Comparison of ENCODE assay signal across 8 cellular contexts in the genomic region with DNA sequence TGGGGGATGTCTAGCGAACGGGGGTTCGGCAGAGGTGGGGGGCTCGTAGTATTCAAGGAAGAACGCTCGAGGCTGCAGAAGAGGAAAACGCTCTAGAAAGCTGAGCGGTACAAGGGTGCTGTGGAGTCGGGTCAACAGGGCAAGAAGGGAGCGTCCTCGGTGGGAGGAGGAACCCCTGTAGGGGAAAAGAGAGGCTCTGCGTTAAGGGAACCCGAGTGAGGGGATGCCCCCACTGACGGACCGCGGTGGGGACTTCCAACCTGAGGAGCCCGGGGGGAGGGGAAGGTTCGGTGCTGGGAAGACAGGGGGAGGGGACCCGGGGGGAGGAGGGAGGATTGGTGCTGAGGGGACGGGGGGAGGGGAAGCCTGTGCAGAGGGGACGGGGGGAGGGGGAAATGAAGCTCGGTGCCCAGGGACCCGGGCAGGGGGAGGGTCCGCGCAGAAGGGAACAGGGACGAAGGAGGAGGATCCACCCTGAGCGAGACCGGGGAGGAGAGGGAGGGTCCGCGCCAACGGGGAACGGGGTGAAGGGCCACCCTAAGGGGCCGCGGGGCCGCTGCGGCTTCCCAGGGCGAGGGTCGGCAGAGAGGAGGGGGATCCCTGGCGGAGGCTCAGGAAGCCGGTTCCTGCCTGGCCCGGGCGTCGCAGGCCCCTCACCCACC. TPM values are rescaled to one million over a fixed set of nuclear protein-coding genes. Genes with fewer than 3 reads are reported as not detected.
DNase-seq lines count a peak whose midpoint lies in the region; ATAC-seq and TF ChIP-seq lines count a peak whose summit lies in the region.

No MANE protein-coding gene starts in this region.

- peaks cover 46 to 51% of the 10 kb centered on the region in 2 donors for H3K27me3 Mint-ChIP-seq in CD4-positive, alpha-beta memory T cell

- peaks cover 29% of the 10 kb centered on the region for H3K27me3 ChIP-seq in CD4-positive, alpha-beta memory T cell (ENCODE audit: insufficient read depth, low read length)
- H3K27me3 ChIP-seq in WERI-Rb-1 (ENCODE audit: insufficient read depth, low read depth, severe bottlenecking) (no peaks in the 10 kb centered on the region), ovary (no peaks in the 10 kb centered on the region)

- H3K4me1 Mint-ChIP-seq in CD4-positive, alpha-beta memory T cell: peaks cover 20 to 52% (median 30%) of the 10 kb centered on the region in 4 donors

- H3K36me3 ChIP-seq in CD4-positive, alpha-beta memory T cell (ENCODE audit: insufficient read depth, low read length): no peaks in the 10 kb centered on the region
- peaks cover 2% of the 10 kb centered on the region; the same call in 1 of the 2 replicates for H3K36me3 ChIP-seq in WERI-Rb-1
- no peaks in the 10 kb centered on the region for H3K36me3 ChIP-seq in ovary

- no peaks in the 10 kb centered on the region for H3K9me3 ChIP-seq in CD4-positive, alpha-beta memory T cell (ENCODE audit: control insufficient read depth in 1 of 2, low read length in 2 of 2)
- H3K9me3 ChIP-seq in WERI-Rb-1 (ENCODE audit: severe bottlenecking): no peaks in the 10 kb centered on the region
- H3K9me3 ChIP-seq in ovary: no peaks in the 10 kb centered on the region

- peak overlapping the region; percentile 83 to 91 (median 87) for H3K4me3 Mint-ChIP-seq in CD4-positive, alpha-beta memory T cell

- peak overlapping the region in 6 of 7 donors; percentile 38 to 90 (median 67) for H3K27ac Mint-ChIP-seq in CD4-positive, alpha-beta memory T cell

- TF ChIP-seq EP300 in ovary (IDR thresholded peaks at IDR 0.05): no peak

- H3K4me3 ChIP-seq in CD4-positive, alpha-beta memory T cell (ENCODE audit: low read length in 2 of 2): peak overlapping the region; percentile 32 to 66
- H3K4me3 ChIP-seq in WERI-Rb-1 (ENCODE audit: low read depth, low read length) (peak overlapping the region; percentile 70), fibroblast of pulmonary artery (replicated peaks; ENCODE audit: low read depth, low read length) (peak overlapping the region; percentile 63), ovary (peak overlapping the region; percentile 89)

- TF ChIP-seq CTCF in WERI-Rb-1 (IDR thresholded peaks at IDR 0.05; ENCODE audit: low read depth, low read length) (no peak), fibroblast of pulmonary artery (IDR thresholded peaks at IDR 0.05; ENCODE audit: low read length, missing control alignments) (no peak), ovary (IDR thresholded peaks at IDR 0.05) (no peak)

- CTCF ChIA-PET in CD4-positive, alpha-beta memory T cell (lab: Charles Lee; ENCODE audit: partially characterized antibody): interaction anchor here (1.2 to 12.2 kb wide), 6 partner anchors 8 to 936 kb away, joined by 3 to 230 read pairs (median 4); a partner anchor contains a TSS

- H3K27ac ChIP-seq in CD4-positive, alpha-beta memory T cell (ENCODE audit: low read depth, low read length): no peak overlapping the region
- H3K27ac ChIP-seq in WERI-Rb-1 (peak overlapping the region; percentile 90), ovary (no peak overlapping the region)

- intact Hi-C loops in CD4-positive, alpha-beta memory T cell (cut with micrococcal nuclease): loop anchor here (1.0 to 5.0 kb wide), 7 partner anchors 91 to 492 kb away; a partner anchor contains a TSS
- intact Hi-C loops in ovary (cut with DNase I): loop anchor here in 2 of 4 donors (5.0 to 10.0 kb wide), 3 partner anchors 372 to 607 kb away; a partner anchor contains a TSS

- 2 to 3% (median 2%) methylated on average over 34 to 43 of the region's 43 CpGs for WGBS in ovary, 3 donors

- peak; percentile 1 for ATAC-seq in HG02763 (IDR thresholded peaks at IDR 0.05; ENCODE audit: unreplicated experiment)
- no peak for ATAC-seq in HG02678 (IDR thresholded peaks at IDR 0.05; ENCODE audit: unreplicated experiment)
- no peak for ATAC-seq in GM19467 (IDR thresholded peaks at IDR 0.05; ENCODE audit: unreplicated experiment)

- H3K4me1 ChIP-seq in CD4-positive, alpha-beta memory T cell (ENCODE audit: insufficient read depth, low read length): peaks cover 24% of the 10 kb centered on the region
- H3K4me1 ChIP-seq in ovary (ENCODE audit: insufficient read depth): no peaks in the 10 kb centered on the region

- POLR2A ChIA-PET in CD4-positive, alpha-beta memory T cell (lab: Charles Lee; ENCODE audit: partially characterized antibody): interaction anchor here (0.8 to 2.8 kb wide), 8 partner anchors 82 to 424 kb away, joined by 3 to 22 read pairs (median 4); a partner anchor contains a TSS

- DNase-seq in CD4-positive, alpha-beta memory T cell: peak in 3 of 5 donors; percentile 13 to 56 (median 22)
- DNase-seq in WERI-Rb-1: peak; percentile 88
- DNase-seq in fibroblast of pulmonary artery (ENCODE audit: low read depth): no peak
- peak in 4 of 5 donors; percentile 44 to 68 (median 60) for DNase-seq in ovary
- DNase-seq in HCEC 1CT: no peak

- peaks cover 0 to 6% (median 0%) of the 10 kb centered on the region in 8 donors for H3K9me3 Mint-ChIP-seq in CD4-positive, alpha-beta memory T cell

- H3K36me3 Mint-ChIP-seq in CD4-positive, alpha-beta memory T cell: peaks cover 0 to 5% of the 10 kb centered on the region in 2 donors

- no peak for TF ChIP-seq POLR2A in ovary (IDR thresholded peaks at IDR 0.05)

RNA-seq across cellular contexts. Expression of a gene that starts 0.6 kb away (rescaled TPM):
- under 1 TPM in 1 of 2 experiments, not detected in 1; 0.06 TPM for total RNA-seq in CD4-positive, alpha-beta memory T cell
- polyA plus RNA-seq in CD4-positive, alpha-beta memory T cell: not detected
- 1 to 10 TPM in 3 of 7 donors, under 1 TPM in 4; 0.57 to 1.7 (median 1.00) TPM for total RNA-seq in ovary
- polyA plus RNA-seq in ovary: 1 to 10 TPM in 1 of 2 donors, under 1 TPM in 1; 0.29 to 1.5 TPM

RNA-seq across cellular contexts. Expression of a gene that starts 6.4 kb away (rescaled TPM):
- total RNA-seq in CD4-positive, alpha-beta memory T cell: not detected
- not detected for polyA plus RNA-seq in CD4-positive, alpha-beta memory T cell
- total RNA-seq in ovary: 10 to 100 TPM; 14.7 to 63.4 (median 52.8) TPM
- polyA plus RNA-seq in ovary: 10 to 100 TPM; 25.2 to 27.2 TPM

Comparison
In these comparisons a context has a peak if more than half of its experiments do, and no peak if none do; other contexts are left out.
1. DNase-seq: peak in CD4-positive, alpha-beta memory T cell (3 of 5), WERI-Rb-1 (single experiment) and ovary (4 of 5); none in fibroblast of pulmonary artery (single experiment) and HCEC 1CT (single experiment).
2. RNA of a gene that starts 6.4 kb away (total RNA-seq): 14.7 to 63.4 TPM in ovary; not detected in CD4-positive, alpha-beta memory T cell; every median in the first group is over 10 times any median in the second.
3. Peak in every context shown above with its lines, with median percentiles within 50 percentile points of each other: H3K4me3 ChIP-seq.